In genomic region chr11:124602751-124603150, GRCh38 we compare ENCODE assay signal across 21 cellular contexts. TPM values are rescaled to one million over a fixed set of nuclear protein-coding genes. Genes with fewer than 3 reads are reported as not detected.
A peak's percentile ranks its signal among the peaks of the same experiment; 100 is the strongest.
DNase-seq lines count a peak whose midpoint lies in the region; ATAC-seq and TF ChIP-seq lines count a peak whose summit lies in the region.
"Had no signal": no experiment of that assay in that cellular context is flagged by ENCODE, and none has a peak within 500 bp of the region (broad histone marks: within the 10 kb centered on the region; RNA-seq: fewer than 3 reads in every experiment).

No MANE protein-coding gene starts in this region.

- H3K4me2 ChIP-seq in PC-3 (ENCODE audit: low read length): peak overlapping the region; percentile 25; the same call in 1 of the 2 replicates
- H3K4me2 ChIP-seq: BLaER1 had no signal

- CTCF ChIA-PET in PC-3 (lab: Charles Lee): interaction anchor here (0.5 to 1.0 kb wide), 2 partner anchors 187 to 199 kb away, joined by 3 read pairs; no protein-coding TSS in a partner anchor

- no peak overlapping the region for H2AFZ ChIP-seq in PC-3 (ENCODE audit: low read length)

- H3K27me3 ChIP-seq in PC-3 (ENCODE audit: low read length): peaks cover 3% of the 10 kb centered on the region; the same call in 1 of the 2 replicates
- no peaks in the 10 kb centered on the region for H3K27me3 ChIP-seq in lower lobe of right lung (ENCODE audit: low read depth)
- H3K27me3 ChIP-seq: BLaER1 had no signal

- ATAC-seq in PC-3 (peak; percentile 21; the same call in 1 of the 2 replicates), lower lobe of right lung (no peak)
- ATAC-seq: GM12878, HepG2 had no signal

- peak overlapping the region; percentile 47 for H3K27ac ChIP-seq in PC-3 (ENCODE audit: low read length)
- no peak overlapping the region for H3K27ac ChIP-seq in lower lobe of right lung
- H3K27ac ChIP-seq: BLaER1 had no signal

- H3K79me2 ChIP-seq in PC-3 (ENCODE audit: low read length): no peaks in the 10 kb centered on the region

- H3K36me3 Mint-ChIP-seq in nephron progenitor cell (ENCODE audit: low read depth): no peaks in the 10 kb centered on the region
- H3K36me3 Mint-ChIP-seq: CD14-positive monocyte; CD4-positive, alpha-beta memory T cell; IgD-negative memory B cell had no signal

- H3K9me3 Mint-ChIP-seq in nephron progenitor cell: no peaks in the 10 kb centered on the region
- H3K9me3 Mint-ChIP-seq: CD14-positive monocyte had no signal

- H3K9me2 ChIP-seq in PC-3 (replicated peaks; ENCODE audit: low read length): no peaks in the 10 kb centered on the region

- intact Hi-C loops in PC-3 (cut with micrococcal nuclease) (no loop called here), lower lobe of right lung (cut with DNase I) (no loop called here)

- H4K20me1 ChIP-seq in PC-3 (ENCODE audit: low read length): no peaks in the 10 kb centered on the region
- H4K20me1 ChIP-seq: BLaER1 had no signal

- no peak overlapping the region for H3K4me3 ChIP-seq in PC-3 (ENCODE audit: low read length)
- H3K4me3 ChIP-seq in lower lobe of right lung: no peak overlapping the region
- H3K4me3 ChIP-seq: BLaER1, GM12878, HAP-1 had no signal

- H3K9me3 ChIP-seq in PC-3 (ENCODE audit: low read length) (no peaks in the 10 kb centered on the region), lower lobe of right lung (no peaks in the 10 kb centered on the region)
- H3K9me3 ChIP-seq: BLaER1, HAP-1 had no signal

- H3K9ac ChIP-seq in PC-3 (ENCODE audit: low read length): no peak overlapping the region
- H3K9ac ChIP-seq: BLaER1 had no signal

- no TSS peak for BruUV-seq in PC-3 (replicated peaks; lab: Mats Ljungman, UMichigan)

- no peaks in the 10 kb centered on the region for H3F3A ChIP-seq in PC-3 (ENCODE audit: low read length, unreplicated experiment)

- POLR2A ChIA-PET in PC-3 (lab: Charles Lee; ENCODE audit: unreplicated experiment): interaction anchor here (0.7 kb wide), 1 partner anchor 20 kb away, joined by 5 read pairs; no protein-coding TSS in a partner anchor

- H3K4me3 Mint-ChIP-seq in nephron progenitor cell: no peak overlapping the region
- H3K4me3 Mint-ChIP-seq: CD14-positive monocyte; CD4-positive, alpha-beta memory T cell; IgD-negative memory B cell had no signal

- DNase-seq in EH (ENCODE audit: low read depth): peak; percentile 4
- DNase-seq in HCEC 1CT: peak; percentile 22
- peak; percentile 39 for DNase-seq in PC-3
- no peak for DNase-seq in nephron progenitor cell
- DNase-seq in hypothalamus (lab: John Stamatoyannopoulos, UW): no peak
- DNase-seq in lower lobe of right lung: no peak
- DNase-seq in cerebellar cortex (ENCODE audit: low spot score): no peak
- DNase-seq: 8988T; CD4-positive, alpha-beta memory T cell; DMS153; DMS79 had no signal

- H3K36me3 ChIP-seq in PC-3 (ENCODE audit: low read depth, low read length) (no peaks in the 10 kb centered on the region), lower lobe of right lung (no peaks in the 10 kb centered on the region)
- H3K36me3 ChIP-seq: BLaER1, HAP-1 had no signal

- H3K27ac Mint-ChIP-seq in nephron progenitor cell: peak overlapping the region; percentile 40
- H3K27ac Mint-ChIP-seq: CD4-positive, alpha-beta memory T cell; IgD-negative memory B cell had no signal

- H3K4me1 ChIP-seq in PC-3 (ENCODE audit: insufficient read depth, low read length) (peaks cover 19% of the 10 kb centered on the region), lower lobe of right lung (no peaks in the 10 kb centered on the region)
- H3K4me1 ChIP-seq: HAP-1 had no signal

- no peaks in the 10 kb centered on the region for H3K4me1 Mint-ChIP-seq in nephron progenitor cell
- H3K4me1 Mint-ChIP-seq: CD4-positive, alpha-beta memory T cell had no signal

- TF ChIP-seq CTCF in PC-3 (conservative IDR thresholded peaks at IDR 0.05; ENCODE audit: low read depth, low read length) (no peak), nephron progenitor cell (IDR thresholded peaks at IDR 0.05) (no peak), lower lobe of right lung (IDR thresholded peaks at IDR 0.05) (no peak)

- H3K27me3 Mint-ChIP-seq in nephron progenitor cell (ENCODE audit: low read depth, poor library complexity): peaks cover 11% of the 10 kb centered on the region

RNA-seq across cellular contexts. Expression of gene PANX3, which starts 8.5 kb away (rescaled TPM):
- total RNA-seq in PC-3 (2014; rRNA removed) (not detected in 2 replicates), lower lobe of right lung (not detected)
- total RNA-seq: A673; CD4-positive, alpha-beta memory T cell; Daoy; G401; GM12878; H4; HepG2 had no signal

RNA-seq across cellular contexts. Expression of gene TBRG1, which starts 19.9 kb away (rescaled TPM):
- total RNA-seq in PC-3 (2014; rRNA removed) (20.6 and 21.8 TPM in 2 replicates), lower lobe of right lung (46.3 TPM)

RNA-seq across cellular contexts. Expression of gene OR8A1, which starts 33.0 kb away (rescaled TPM):
- total RNA-seq in PC-3 (2014; rRNA removed): 0.04 TPM in 1 of 2 replicates, not detected in the other
- not detected for total RNA-seq in lower lobe of right lung
- total RNA-seq: A673; CD4-positive, alpha-beta memory T cell; Daoy; G401; GM12878; H4; HepG2 had no signal

RNA-seq across cellular contexts. Expression of gene OR8B12, which starts 59.3 kb away (rescaled TPM):
- total RNA-seq in PC-3 (2014; rRNA removed) (not detected in 2 replicates), lower lobe of right lung (not detected)
- total RNA-seq: A673; CD4-positive, alpha-beta memory T cell; Daoy; G401; GM12878; H4; HepG2 had no signal

Comparison
In these comparisons a context has a peak if more than half of its experiments do, and no peak if none do; other contexts are left out.
1. DNase-seq: peak in EH (single experiment), HCEC 1CT (single experiment) and PC-3 (single experiment); none in nephron progenitor cell (single experiment), hypothalamus (0 of 51), lower lobe of right lung (single experiment) and cerebellar cortex (single experiment).